8 cellular contexts compared by ENCODE assay signal in genomic region chr11:75584659-75585058, GRCh38. TPM values are rescaled to one million over a fixed set of nuclear protein-coding genes. Genes with fewer than 3 reads are reported as not detected.
DNase-seq lines count a peak whose midpoint lies in the region; ATAC-seq and TF ChIP-seq lines count a peak whose summit lies in the region.
"Not testable (repeated sequence)": the region's sequence is repeated elsewhere in the genome, so short reads cannot be mapped to it uniquely, and the experiment has no call there.

No MANE protein-coding gene starts in this region.

- H3K4me3 Mint-ChIP-seq in T-helper 1 cell treated with Interleukin-12 subunit alpha and Interleukin-12 subunit beta and Interleukin-4 antibody, amounts not matched to agents 30 μg/mL and 1 μg/mL, for 36 hours = peak overlapping the region; percentile 10
- peak overlapping the region; percentile 78 for H3K4me3 Mint-ChIP-seq in activated naive CD4-positive, alpha-beta T cell treated with anti-CD3 and anti-CD28 coated beads, Interleukin-2, amount 50 U/mL, for 24 hours
- peak overlapping the region in 7 of 8 donors; percentile 12 to 91 (median 82) for H3K4me3 Mint-ChIP-seq in naive B cell

- not testable (repeated sequence) for H3K4me1 Mint-ChIP-seq in T-helper 1 cell treated with Interleukin-12 subunit alpha and Interleukin-12 subunit beta and Interleukin-4 antibody, amounts not matched to agents 30 μg/mL and 1 μg/mL, for 36 hours (ENCODE audit: low read depth)
- peaks cover 12% of the 10 kb centered on the region for H3K4me1 Mint-ChIP-seq in activated naive CD4-positive, alpha-beta T cell treated with anti-CD3 and anti-CD28 coated beads, Interleukin-2, amount 50 U/mL, for 24 hours
- H3K4me1 Mint-ChIP-seq in naive B cell = peaks cover 22 to 34% (median 27%) of the 10 kb centered on the region in 3 donors

- H3K4me2 ChIP-seq in BLaER1 treated with 17β-estradiol and CSF1 and Interleukin-3, amounts not matched to agents 10 nM and 100 nM = peak overlapping the region; percentile 79 to 99 (median 94)

- peaks cover 28 to 44% (median 39%) of the 10 kb centered on the region in 10 experiments for H3K4me1 ChIP-seq in BLaER1 treated with 17β-estradiol and CSF1 and Interleukin-3, amounts not matched to agents 10 nM and 100 nM
- not testable (repeated sequence) for H3K4me1 ChIP-seq in psoas muscle

- not testable (repeated sequence) for ATAC-seq in naive B cell (ENCODE audit: low read depth in 2 of 2); psoas muscle

- H4K20me1 ChIP-seq in BLaER1 treated with 17β-estradiol and CSF1 and Interleukin-3, amounts not matched to agents 10 nM and 100 nM = not testable (repeated sequence)

- intact Hi-C loops in psoas muscle (cut with DNase I) = loop anchor here in 1 of 2 donors (5.0 kb wide), 1 partner anchor 37 kb away; no protein-coding TSS in a partner anchor

- not testable (repeated sequence) for H3K36me3 ChIP-seq in BLaER1 treated with 17β-estradiol and CSF1 and Interleukin-3, amounts not matched to agents 10 nM and 100 nM; psoas muscle (ENCODE audit: insufficient read depth in 1 of 2, low read depth in 1 of 2)

- H3K9ac ChIP-seq in BLaER1 treated with 17β-estradiol and CSF1 and Interleukin-3, amounts not matched to agents 10 nM and 100 nM = peak overlapping the region; percentile 92 to 99 (median 95)

- DNase-seq in coronary artery (ENCODE audit: low spot score); naive B cell; psoas muscle: not testable (repeated sequence)

- not testable (repeated sequence) for H3K27ac Mint-ChIP-seq in T-helper 1 cell treated with Interleukin-12 subunit alpha and Interleukin-12 subunit beta and Interleukin-4 antibody, amounts not matched to agents 30 μg/mL and 1 μg/mL, for 36 hours
- peak overlapping the region; percentile 62 for H3K27ac Mint-ChIP-seq in activated naive CD4-positive, alpha-beta T cell treated with anti-CD3 and anti-CD28 coated beads, Interleukin-2, amount 50 U/mL, for 24 hours
- peak overlapping the region in 1 of 6 donors; percentile 53 for H3K27ac Mint-ChIP-seq in naive B cell

- 89 to 98% (median 89%) methylated on average over 10 of the region's 10 CpGs for WGBS in psoas muscle, 3 donors

- H3K9me3 Mint-ChIP-seq in T-helper 1 cell treated with Interleukin-12 subunit alpha and Interleukin-12 subunit beta and Interleukin-4 antibody, amounts not matched to agents 30 μg/mL and 1 μg/mL, for 36 hours; activated naive CD4-positive, alpha-beta T cell treated with anti-CD3 and anti-CD28 coated beads, Interleukin-2, amount 50 U/mL, for 24 hours; naive B cell: not testable (repeated sequence)

- not testable (repeated sequence) for H3K36me3 Mint-ChIP-seq in T-helper 1 cell treated with Interleukin-12 subunit alpha and Interleukin-12 subunit beta and Interleukin-4 antibody, amounts not matched to agents 30 μg/mL and 1 μg/mL, for 36 hours (ENCODE audit: low read depth); activated naive CD4-positive, alpha-beta T cell treated with anti-CD3 and anti-CD28 coated beads, Interleukin-2, amount 50 U/mL, for 24 hours; naive B cell

- peak overlapping the region; percentile 91 to 99 (median 96) for H3K27ac ChIP-seq in BLaER1 treated with 17β-estradiol and CSF1 and Interleukin-3, amounts not matched to agents 10 nM and 100 nM
- H3K27ac ChIP-seq in coronary artery (peak overlapping the region; percentile 95 to 99), psoas muscle (peak overlapping the region; percentile 88), temporal lobe (ENCODE audit: low read depth, low read length) (peak overlapping the region; percentile 92)

- peak overlapping the region in 8 of 10 experiments; percentile 68 to 88 (median 76); a peak in 16 of 20 replicates for H3K4me3 ChIP-seq in BLaER1 treated with 17β-estradiol and CSF1 and Interleukin-3, amounts not matched to agents 10 nM and 100 nM
- H3K4me3 ChIP-seq in coronary artery = not testable (repeated sequence)
- H3K4me3 ChIP-seq in iPS-18c (ENCODE audit: insufficient read depth, low read depth, low read length) (peak overlapping the region; percentile 24; the same call in 1 of the 2 replicates), psoas muscle (peak overlapping the region; percentile 82)

- not testable (repeated sequence) for H3K9me3 ChIP-seq in BLaER1 treated with 17β-estradiol and CSF1 and Interleukin-3, amounts not matched to agents 10 nM and 100 nM (replicated peaks in 1 of 11); iPS-18c (ENCODE audit: control insufficient read depth, insufficient read depth, low read length); psoas muscle

- not testable (repeated sequence) for TF ChIP-seq CTCF in coronary artery (IDR thresholded peaks at IDR 0.05); psoas muscle (IDR thresholded peaks at IDR 0.05)

- peaks cover 53% of the 10 kb centered on the region for H3K27me3 Mint-ChIP-seq in T-helper 1 cell treated with Interleukin-12 subunit alpha and Interleukin-12 subunit beta and Interleukin-4 antibody, amounts not matched to agents 30 μg/mL and 1 μg/mL, for 36 hours (ENCODE audit: low read depth)
- not testable (repeated sequence) for H3K27me3 Mint-ChIP-seq in activated naive CD4-positive, alpha-beta T cell treated with anti-CD3 and anti-CD28 coated beads, Interleukin-2, amount 50 U/mL, for 24 hours
- peaks cover 0 to 30% (median 17%) of the 10 kb centered on the region in 3 donors for H3K27me3 Mint-ChIP-seq in naive B cell

- not testable (repeated sequence) for H3K27me3 ChIP-seq in BLaER1 treated with 17β-estradiol and CSF1 and Interleukin-3, amounts not matched to agents 10 nM and 100 nM; psoas muscle (ENCODE audit: insufficient read depth in 3 of 3, low read length in 2 of 3)

RNA-seq across cellular contexts. Expression of gene SERPINH1, which starts 22.6 kb away (rescaled TPM):
- 1 to 10 TPM in 2 of 6 donors, under 1 TPM in 3, not detected in 1; 0.40 to 1.4 (median 0.85) TPM for polyA plus RNA-seq in naive B cell (ENCODE audit: low read depth in 6 of 6)
- total RNA-seq in psoas muscle = 10 to 100 TPM; 27.7 to 43.3 (median 31.3) TPM
- 10 to 100 TPM; 11.6 to 29.8 (median 15.6) TPM for polyA plus RNA-seq in psoas muscle
- total RNA-seq in temporal lobe = 27.8 TPM

RNA-seq across cellular contexts. Expression of gene GDPD5, which starts 58.9 kb away (rescaled TPM):
- 1 to 10 TPM in 4 of 6 donors, under 1 TPM in 1, not detected in 1; 0.62 to 8.2 (median 2.2) TPM for polyA plus RNA-seq in naive B cell (ENCODE audit: low read depth in 6 of 6)
- total RNA-seq in psoas muscle = 10 to 100 TPM; 10.3 to 16.5 (median 12.7) TPM
- 10 to 100 TPM in 1 of 3 donors, 1 to 10 TPM in 2; 2.7 to 13.1 (median 6.4) TPM for polyA plus RNA-seq in psoas muscle
- total RNA-seq in temporal lobe = 9.6 TPM

Comparison
In these comparisons a context has a peak if more than half of its experiments do, and no peak if none do; other contexts are left out.
1. H3K4me3 Mint-ChIP-seq: peak in every context shown above with its lines; median percentile 82 in naive B cell; 78 in activated naive CD4-positive, alpha-beta T cell treated with anti-CD3 and anti-CD28 coated beads, Interleukin-2, amount 50 U/mL, for 24 hours; 10 in T-helper 1 cell treated with Interleukin-12 subunit alpha and Interleukin-12 subunit beta and Interleukin-4 antibody, amounts not matched to agents 30 μg/mL and 1 μg/mL, for 36 hours.